ENCODE assay signal across 29 cellular contexts in the genomic region with DNA sequence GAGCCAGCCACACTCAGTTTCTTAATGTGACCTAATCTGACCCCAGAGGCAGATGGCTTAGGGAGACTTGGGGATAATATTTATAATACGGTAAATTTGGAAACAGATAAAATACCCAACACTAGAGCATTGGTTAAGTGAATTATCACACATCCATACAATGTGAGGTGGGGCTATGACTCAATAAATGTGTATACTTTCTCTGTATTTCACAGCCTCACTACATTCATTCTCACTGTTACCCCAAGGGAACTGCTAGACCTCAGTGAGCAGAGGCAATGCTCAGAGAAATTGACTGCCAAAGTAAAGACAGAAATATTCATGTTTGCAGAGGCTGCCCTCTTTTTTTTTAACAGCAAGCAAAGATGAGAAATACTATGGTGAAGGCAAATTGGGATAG.
DNase-seq lines count a peak whose midpoint lies in the region; ATAC-seq, FAIRE-seq and TF ChIP-seq lines count a peak whose summit lies in the region.
"Had no signal": no experiment of that assay in that cellular context is flagged by ENCODE, and none has a peak within 500 bp of the region (broad histone marks: within the 10 kb centered on the region; RNA-seq: fewer than 3 reads in every experiment).

No MANE protein-coding gene starts in this region.

- no peaks in the 10 kb centered on the region for H3K4me1 ChIP-seq in CD4-positive, alpha-beta memory T cell (ENCODE audit: insufficient read depth, low read length)
- H3K4me1 ChIP-seq: BLaER1, transverse colon had no signal

- no peak for DNase-seq in GM18507 (ENCODE audit: extremely low spot score, insufficient read length, low read depth)
- peak; percentile 22 for DNase-seq in fibroblast of the aortic adventitia (ENCODE audit: low read depth)
- DNase-seq in CD4-positive, alpha-beta memory T cell: no peak
- DNase-seq in activated naive CD8-positive, alpha-beta T cell treated with anti-CD3 and anti-CD28 coated beads, Interleukin-2, amount 50 U/mL, for 24 hours: no peak
- no peak for DNase-seq in AML-193 (lab: John Stamatoyannopoulos, UW)
- no peak for DNase-seq in GM20000 (ENCODE audit: low spot score)
- DNase-seq: activated B cell treated with CpG ODN at 0.5 μM for 24 hours; activated CD4-positive, alpha-beta T cell treated with anti-CD3 and anti-CD28 coated beads, Interleukin-2, amount 50 U/mL, for 48 hours; activated gamma-delta T cell treated with Interleukin-2 at 50 U/mL for 16 hours; brain microvascular endothelial cell; effector CD4-positive, alpha-beta T cell; EL; H7; immature natural killer cell; mesendoderm; naive B cell; NCI-H1417 treated with DMSO at 0.1 percent for 48 hours; RPMI8226; stimulated activated CD4-positive, alpha-beta T cell treated with anti-CD3 and anti-CD28 coated beads, Interleukin-4, amount 100 ng/mL, for 4 hours; transverse colon had no signal

- intact Hi-C loops in CD4-positive, alpha-beta memory T cell (cut with micrococcal nuclease): no loop called here

- peak; percentile 52 for FAIRE-seq in GM18507 (lab: Jason Lieb, UNC)
- FAIRE-seq: frontal cortex had no signal

- H3K27ac Mint-ChIP-seq in CD4-positive, alpha-beta memory T cell: no peak overlapping the region
- H3K27ac Mint-ChIP-seq in activated naive CD8-positive, alpha-beta T cell treated with anti-CD3 and anti-CD28 coated beads, Interleukin-2, amount 50 U/mL, for 24 hours: no peak overlapping the region
- H3K27ac Mint-ChIP-seq: activated B cell treated with CpG ODN at 0.5 μM for 24 hours; IgD-negative memory B cell; immature natural killer cell; naive B cell; stimulated activated naive CD8-positive, alpha-beta T cell treated with anti-CD3 and anti-CD28 coated beads, Interleukin-15, Interleukin-2, amounts not matched to agents 100 ng/mL and 50 ng/mL, for 24 hours had no signal

- ATAC-seq in GM19023 (IDR thresholded peaks at IDR 0.05; ENCODE audit: unreplicated experiment) (peak; percentile 73), HG02870 (IDR thresholded peaks at IDR 0.05; ENCODE audit: unreplicated experiment) (peak; percentile 85)
- no peak for ATAC-seq in activated naive CD8-positive, alpha-beta T cell treated with anti-CD3 and anti-CD28 coated beads, Interleukin-2, amount 50 U/mL, for 24 hours
- ATAC-seq: left lobe of liver, SK-N-SH treated with all-trans-retinoic acid at 6 μM for 48 hours had no signal

- H3K4me1 Mint-ChIP-seq in CD4-positive, alpha-beta memory T cell: no peaks in the 10 kb centered on the region
- H3K4me1 Mint-ChIP-seq in activated naive CD8-positive, alpha-beta T cell treated with anti-CD3 and anti-CD28 coated beads, Interleukin-2, amount 50 U/mL, for 24 hours: no peaks in the 10 kb centered on the region
- H3K4me1 Mint-ChIP-seq: activated B cell treated with CpG ODN at 0.5 μM for 24 hours, IgD-negative memory B cell, immature natural killer cell, naive B cell had no signal

- H3K9me3 Mint-ChIP-seq in CD4-positive, alpha-beta memory T cell: peaks cover 0 to 6% (median 2%) of the 10 kb centered on the region in 8 donors
- peaks cover 4% of the 10 kb centered on the region for H3K9me3 Mint-ChIP-seq in activated naive CD8-positive, alpha-beta T cell treated with anti-CD3 and anti-CD28 coated beads, Interleukin-2, amount 50 U/mL, for 24 hours
- H3K9me3 Mint-ChIP-seq: activated B cell treated with CpG ODN at 0.5 μM for 24 hours; stimulated activated naive CD8-positive, alpha-beta T cell treated with anti-CD3 and anti-CD28 coated beads, Interleukin-15, Interleukin-2, amounts not matched to agents 100 ng/mL and 50 ng/mL, for 24 hours had no signal

- no peak for TF ChIP-seq CTCF in fibroblast of the aortic adventitia (IDR thresholded peaks at IDR 0.05; ENCODE audit: insufficient read depth, low read length)
- no peak for TF ChIP-seq CTCF in GM20000 (IDR thresholded peaks at IDR 0.05; ENCODE audit: extremely low read depth, missing control alignments)

- H3K27me3 Mint-ChIP-seq in CD4-positive, alpha-beta memory T cell: no peaks in the 10 kb centered on the region
- H3K27me3 Mint-ChIP-seq in activated naive CD8-positive, alpha-beta T cell treated with anti-CD3 and anti-CD28 coated beads, Interleukin-2, amount 50 U/mL, for 24 hours: no peaks in the 10 kb centered on the region
- H3K27me3 Mint-ChIP-seq: activated B cell treated with CpG ODN at 0.5 μM for 24 hours; IgD-negative memory B cell; naive B cell; stimulated activated naive CD8-positive, alpha-beta T cell treated with anti-CD3 and anti-CD28 coated beads, Interleukin-15, Interleukin-2, amounts not matched to agents 100 ng/mL and 50 ng/mL, for 24 hours had no signal

- CTCF ChIA-PET in CD4-positive, alpha-beta memory T cell (lab: Charles Lee; ENCODE audit: partially characterized antibody): no interaction called here

- no peaks in the 10 kb centered on the region for H3K36me3 ChIP-seq in CD4-positive, alpha-beta memory T cell (ENCODE audit: insufficient read depth, low read length)
- H3K36me3 ChIP-seq: BLaER1, brain microvascular endothelial cell, transverse colon had no signal

- H3K36me3 Mint-ChIP-seq in CD4-positive, alpha-beta memory T cell: no peaks in the 10 kb centered on the region
- H3K36me3 Mint-ChIP-seq in activated naive CD8-positive, alpha-beta T cell treated with anti-CD3 and anti-CD28 coated beads, Interleukin-2, amount 50 U/mL, for 24 hours (ENCODE audit: low read depth): no peaks in the 10 kb centered on the region
- H3K36me3 Mint-ChIP-seq: IgD-negative memory B cell, immature natural killer cell, naive B cell had no signal

- H3K27ac ChIP-seq in CD4-positive, alpha-beta memory T cell (ENCODE audit: low read depth, low read length): no peak overlapping the region
- H3K27ac ChIP-seq: BLaER1, brain microvascular endothelial cell, hepatocyte, transverse colon had no signal

- no peak overlapping the region for H3K4me3 Mint-ChIP-seq in CD4-positive, alpha-beta memory T cell
- no peak overlapping the region for H3K4me3 Mint-ChIP-seq in activated naive CD8-positive, alpha-beta T cell treated with anti-CD3 and anti-CD28 coated beads, Interleukin-2, amount 50 U/mL, for 24 hours
- H3K4me3 Mint-ChIP-seq: activated B cell treated with CpG ODN at 0.5 μM for 24 hours; IgD-negative memory B cell; immature natural killer cell; naive B cell; stimulated activated naive CD8-positive, alpha-beta T cell treated with anti-CD3 and anti-CD28 coated beads, Interleukin-15, Interleukin-2, amounts not matched to agents 100 ng/mL and 50 ng/mL, for 24 hours had no signal

- POLR2A ChIA-PET in CD4-positive, alpha-beta memory T cell (lab: Charles Lee; ENCODE audit: partially characterized antibody): no interaction called here

- no peaks in the 10 kb centered on the region for H3K9me3 ChIP-seq in CD4-positive, alpha-beta memory T cell (ENCODE audit: control insufficient read depth in 1 of 2, low read length in 2 of 2)
- H3K9me3 ChIP-seq: BLaER1, transverse colon had no signal

- H3K4me3 ChIP-seq in fibroblast of the aortic adventitia (ENCODE audit: low read depth, low read length): no peak overlapping the region
- H3K4me3 ChIP-seq in CD4-positive, alpha-beta memory T cell (ENCODE audit: low read length in 2 of 2): no peak overlapping the region
- H3K4me3 ChIP-seq: BLaER1, hepatocyte, transverse colon had no signal

- H3K27me3 ChIP-seq in CD4-positive, alpha-beta memory T cell (ENCODE audit: insufficient read depth, low read length): no peaks in the 10 kb centered on the region
- H3K27me3 ChIP-seq: BLaER1, brain microvascular endothelial cell, hepatocyte, transverse colon had no signal
